In the genomic region with DNA sequence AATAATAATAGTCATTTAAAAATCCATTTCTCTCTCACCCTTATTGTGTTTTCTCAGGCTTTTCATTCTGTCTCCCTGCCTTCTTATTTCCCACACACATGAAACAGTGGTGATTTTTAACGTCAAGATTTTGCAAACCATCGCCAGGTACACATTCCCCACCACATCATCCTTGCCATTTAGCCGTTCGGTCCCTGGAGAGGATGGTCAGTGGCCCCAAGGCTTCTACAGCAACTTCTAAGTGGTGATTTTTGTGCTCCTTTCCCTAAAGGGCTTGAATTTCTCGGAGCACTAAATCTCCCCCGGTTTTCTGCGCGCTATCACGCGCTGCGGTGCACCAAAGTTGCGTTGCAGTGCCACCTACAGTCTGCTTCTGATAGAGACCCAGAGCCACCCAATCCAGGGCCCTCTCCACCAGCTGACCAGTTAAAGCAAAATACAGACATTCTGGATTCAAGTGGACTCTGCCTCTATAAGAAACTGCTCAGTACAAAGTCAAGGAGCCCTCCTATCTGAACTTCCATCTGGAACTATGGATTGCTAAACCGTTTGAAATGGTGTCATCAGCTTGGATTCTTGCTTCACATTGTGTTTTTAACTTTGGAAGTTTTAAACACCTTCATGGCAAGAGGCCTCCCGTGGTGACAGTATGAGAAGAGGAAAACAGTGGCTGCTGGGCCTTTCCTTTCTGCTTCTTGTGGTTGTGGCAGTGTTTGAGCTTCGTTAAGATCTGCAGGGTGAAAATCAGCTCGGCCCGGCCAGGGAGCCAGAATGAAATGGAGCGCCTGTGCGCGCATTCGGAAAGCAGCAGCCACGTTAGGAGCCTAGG, we compare ENCODE assay signal across 8 cellular contexts.
A peak's percentile ranks its signal among the peaks of the same experiment; 100 is the strongest.
DNase-seq lines count a peak whose midpoint lies in the region; ATAC-seq and TF ChIP-seq lines count a peak whose summit lies in the region.

No MANE protein-coding gene starts in this region.

- peaks cover 0 to 3% of the 10 kb centered on the region in 2 donors for H3K4me1 ChIP-seq in lung (ENCODE audit: control insufficient read depth in 2 of 2, insufficient read depth in 2 of 2, low read length in 2 of 2)

- TF ChIP-seq CTCF in AG09309 (IDR thresholded peaks at IDR 0.05; ENCODE audit: control insufficient read depth, insufficient read depth, low read depth, low read length, missing control alignments) (peak; percentile 85), lung (IDR thresholded peaks at IDR 0.05; ENCODE audit: control extremely low read depth, extremely low read depth) (peak; percentile 64)

- H3K27ac Mint-ChIP-seq in activated CD4-positive, alpha-beta T cell treated with anti-CD3 and anti-CD28 coated beads, Interleukin-2, amount 10 ng/mL, durations not matched to agents 7 days and 5 days, result no peak overlapping the region

- DNase-seq in AG09309 (ENCODE audit: low read depth) (no peak), NCI-H226 (peak; percentile 48), dermis microvascular lymphatic vessel endothelial cell (ENCODE audit: low read depth in 2 of 2) (peak; percentile 30 to 54), lung (ENCODE audit: low spot score) (peak; percentile 51)
- DNase-seq in activated CD4-positive, alpha-beta T cell treated with anti-CD3 and anti-CD28 coated beads, Interleukin-2, amount 10 ng/mL, durations not matched to agents 7 days and 5 days, result peak; percentile 69
- DNase-seq in stimulated activated CD8-positive, alpha-beta memory T cell treated with anti-CD3 and anti-CD28 coated beads, Interleukin-12 subunit alpha, Interleukin-12 subunit beta, amount 100 ng/mL, for 24 hours (ENCODE audit: extremely low read depth), result peak; percentile 3

- H3K27ac ChIP-seq in lung (ENCODE audit: low read depth in 1 of 2, low read length in 1 of 2), result no peak overlapping the region

- peaks cover 3% of the 10 kb centered on the region for H3K4me1 Mint-ChIP-seq in activated CD4-positive, alpha-beta T cell treated with anti-CD3 and anti-CD28 coated beads, Interleukin-2, amount 10 ng/mL, durations not matched to agents 7 days and 5 days

- ATAC-seq in GM18867 (IDR thresholded peaks at IDR 0.05; ENCODE audit: unreplicated experiment), result peak; percentile 93
- ATAC-seq in HG03097 (IDR thresholded peaks at IDR 0.05; ENCODE audit: low FRiP score, unreplicated experiment), result peak; percentile 68
- peak; percentile 80 for ATAC-seq in lung (ENCODE audit: insufficient read depth, low FRiP score)

- no peaks in the 10 kb centered on the region for H3K36me3 Mint-ChIP-seq in activated CD4-positive, alpha-beta T cell treated with anti-CD3 and anti-CD28 coated beads, Interleukin-2, amount 10 ng/mL, durations not matched to agents 7 days and 5 days (ENCODE audit: low read depth)

- no peaks in the 10 kb centered on the region for H3K27me3 ChIP-seq in lung (ENCODE audit: control insufficient read depth, insufficient read depth)

- no peak overlapping the region; the same call in 1 of the 2 replicates for H3K4me3 ChIP-seq in AG09309 (ENCODE audit: control insufficient read depth, low read depth, low read length)
- no peak overlapping the region for H3K4me3 ChIP-seq in lung

- H3K36me3 ChIP-seq in lung (ENCODE audit: control insufficient read depth in 2 of 2, insufficient read depth in 2 of 2, low read length in 2 of 2), result no peaks in the 10 kb centered on the region

- POLR2A ChIA-PET in activated CD4-positive, alpha-beta T cell treated with anti-CD3 and anti-CD28 coated beads, Interleukin-2, amount 10 ng/mL, durations not matched to agents 7 days and 5 days (lab: Charles Lee), result interaction anchor here (0.5 kb wide), 1 partner anchor 109 kb away, joined by 5 read pairs; no protein-coding TSS in a partner anchor

- peaks cover 23% of the 10 kb centered on the region for H3K27me3 Mint-ChIP-seq in activated CD4-positive, alpha-beta T cell treated with anti-CD3 and anti-CD28 coated beads, Interleukin-2, amount 10 ng/mL, durations not matched to agents 7 days and 5 days

- H3K9me3 ChIP-seq in lung (ENCODE audit: control insufficient read depth in 2 of 2, insufficient read depth in 1 of 2, low read length in 1 of 2), result no peaks in the 10 kb centered on the region

- CTCF ChIA-PET in activated CD4-positive, alpha-beta T cell treated with anti-CD3 and anti-CD28 coated beads, Interleukin-2, amount 10 ng/mL, durations not matched to agents 7 days and 5 days (lab: Charles Lee), result interaction anchor here (0.5 to 1.8 kb wide), 6 partner anchors 16 to 390 kb away, joined by 3 to 6 read pairs (median 3); no protein-coding TSS in a partner anchor

- WGBS in lung, 2 donors, result 37 to 40% methylated on average over 22 of the region's 22 CpGs

- H3K4me3 Mint-ChIP-seq in activated CD4-positive, alpha-beta T cell treated with anti-CD3 and anti-CD28 coated beads, Interleukin-2, amount 10 ng/mL, durations not matched to agents 7 days and 5 days, result no peak overlapping the region

- no peaks in the 10 kb centered on the region for H3K9me3 Mint-ChIP-seq in activated CD4-positive, alpha-beta T cell treated with anti-CD3 and anti-CD28 coated beads, Interleukin-2, amount 10 ng/mL, durations not matched to agents 7 days and 5 days
